In genomic region chrX:31251336-31251735, GRCh38 we compare ENCODE assay signal across 27 cellular contexts.
"Had no signal": no experiment of that assay in that cellular context is flagged by ENCODE, and none has a peak within 500 bp of the region (broad histone marks: within the 10 kb centered on the region; RNA-seq: fewer than 3 reads in every experiment).

No MANE protein-coding gene starts in this region.

- DNase-seq: activated CD4-positive, alpha-beta T cell treated with anti-CD3 and anti-CD28 coated beads for 1 hour; activated CD4-positive, alpha-beta T cell treated with anti-CD3 and anti-CD28 coated beads, Interleukin-2, amount 50 U/mL, for 1 hour; activated CD8-positive, alpha-beta T cell treated with anti-CD3 and anti-CD28 coated beads for 36 hours; activated gamma-delta T cell treated with Interleukin-2 at 50 U/mL for 16 hours; activated T-cell treated with anti-CD3 and anti-CD28 coated beads, Interleukin-2, amount 50 U/mL, for 4 hours; anterior cingulate cortex; colonic mucosa; dorsolateral prefrontal cortex; effector memory CD4-positive, alpha-beta T cell; foreskin keratinocyte; heart left ventricle; hypothalamus; immature natural killer cell; naive B cell; nephron progenitor cell; pancreas; psoas muscle; sigmoid colon; stimulated activated CD4-positive, alpha-beta T cell treated with anti-CD3 and anti-CD28 coated beads, Interleukin-15, amount 100 ng/mL, for 24 hours; stimulated activated CD4-positive, alpha-beta T cell treated with anti-CD3 and anti-CD28 coated beads, Interleukin-2, amount 100 ng/mL, for 24 hours; stimulated activated naive CD4-positive, alpha-beta T cell; T-helper 2 cell; transverse colon had no signal

- H3K9me3 Mint-ChIP-seq: activated CD8-positive, alpha-beta T cell treated with anti-CD3 and anti-CD28 coated beads for 36 hours; activated naive CD4-positive, alpha-beta T cell treated with anti-CD3 and anti-CD28 coated beads, Interleukin-2, amount 50 U/mL, for 24 hours; activated T-cell treated with anti-CD3 and anti-CD28 coated beads, Interleukin-2, amount 50 U/mL, for 4 hours; activated T-helper 17 cell treated with anti-CD3 and anti-CD28 coated beads, Interleukin-2, amount 50 U/mL, for 72 hours; WTC11 had no signal

- H3K27ac Mint-ChIP-seq: activated CD8-positive, alpha-beta T cell treated with anti-CD3 and anti-CD28 coated beads for 36 hours; activated naive CD4-positive, alpha-beta T cell treated with anti-CD3 and anti-CD28 coated beads, Interleukin-2, amount 50 U/mL, for 24 hours; activated T-helper 17 cell treated with anti-CD3 and anti-CD28 coated beads, Interleukin-2, amount 50 U/mL, for 72 hours; immature natural killer cell; mesothelial cell of epicardium; naive B cell; nephron progenitor cell; WTC11 had no signal

- H3K4me3 Mint-ChIP-seq: activated CD8-positive, alpha-beta T cell treated with anti-CD3 and anti-CD28 coated beads for 36 hours; activated naive CD4-positive, alpha-beta T cell treated with anti-CD3 and anti-CD28 coated beads, Interleukin-2, amount 50 U/mL, for 24 hours; activated T-cell treated with anti-CD3 and anti-CD28 coated beads, Interleukin-2, amount 50 U/mL, for 4 hours; activated T-helper 17 cell treated with anti-CD3 and anti-CD28 coated beads, Interleukin-2, amount 50 U/mL, for 72 hours; immature natural killer cell; mesothelial cell of epicardium; naive B cell; nephron progenitor cell; WTC11 had no signal

- H3K4me3 ChIP-seq: colonic mucosa, dorsolateral prefrontal cortex, heart left ventricle, pancreas, psoas muscle, sigmoid colon, transverse colon had no signal

- H3K4me1 Mint-ChIP-seq: activated naive CD4-positive, alpha-beta T cell treated with anti-CD3 and anti-CD28 coated beads, Interleukin-2, amount 50 U/mL, for 24 hours; activated T-helper 17 cell treated with anti-CD3 and anti-CD28 coated beads, Interleukin-2, amount 50 U/mL, for 72 hours; immature natural killer cell; nephron progenitor cell; WTC11 had no signal

- H3K27me3 Mint-ChIP-seq: activated CD8-positive, alpha-beta T cell treated with anti-CD3 and anti-CD28 coated beads for 36 hours; activated T-helper 17 cell treated with anti-CD3 and anti-CD28 coated beads, Interleukin-2, amount 50 U/mL, for 72 hours; naive B cell had no signal

- H3K36me3 Mint-ChIP-seq: activated naive CD4-positive, alpha-beta T cell treated with anti-CD3 and anti-CD28 coated beads, Interleukin-2, amount 50 U/mL, for 24 hours; immature natural killer cell; naive B cell had no signal
